In genomic region chr5:149990518-149991376, GRCh38 we compare ENCODE assay signal across 8 cellular contexts. TPM values are rescaled to one million over a fixed set of nuclear protein-coding genes. Genes with fewer than 3 reads are reported as not detected.
DNase-seq lines count a peak whose midpoint lies in the region; ATAC-seq and TF ChIP-seq lines count a peak whose summit lies in the region.

No MANE protein-coding gene starts in this region.

- H3K27me3 ChIP-seq in BJ (ENCODE audit: control insufficient read depth, insufficient read depth, low read length), result no peaks in the 10 kb centered on the region
- no peaks in the 10 kb centered on the region for H3K27me3 ChIP-seq in OCI-LY3 (ENCODE audit: low read depth, low read length)

- no peaks in the 10 kb centered on the region for H3K4me1 ChIP-seq in OCI-LY3 (ENCODE audit: low read length)

- ATAC-seq in GM19395 (IDR thresholded peaks at IDR 0.05; ENCODE audit: unreplicated experiment), result peak; percentile 75
- peak; percentile 82 to 85 for ATAC-seq in naive thymus-derived CD8-positive, alpha-beta T cell
- peak; percentile 84 for ATAC-seq in stimulated activated naive CD8-positive, alpha-beta T cell treated with anti-CD3 and anti-CD28 coated beads, Interleukin-15, amount 100 ng/mL, for 72 hours

- H3K9me3 Mint-ChIP-seq in naive thymus-derived CD8-positive, alpha-beta T cell, result no peaks in the 10 kb centered on the region
- H3K9me3 Mint-ChIP-seq in stimulated activated naive CD8-positive, alpha-beta T cell treated with anti-CD3 and anti-CD28 coated beads, Interleukin-15, amount 100 ng/mL, for 72 hours, result no peaks in the 10 kb centered on the region

- CTCF ChIA-PET in BJ (lab: Yijun Ruan, JAX), result interaction anchor here (0.6 to 6.1 kb wide), 37 partner anchors 8 to 372 kb away, joined by 3 to 286 read pairs (median 5); partner anchors contain the start of genes HMGXB3 and TIGD6

- H3K9ac ChIP-seq in OCI-LY3 (ENCODE audit: low read length), result no peak overlapping the region

- DNase-seq in BJ (ENCODE audit: low read depth) (no peak), HuH-7.5 (ENCODE audit: low spot score) (peak; percentile 45), activated T-cell treated with anti-CD3 and anti-CD28 coated beads for 1 hour (ENCODE audit: low read depth) (peak; percentile 59), erythroblast (lab: John Stamatoyannopoulos, UW) (peak; percentile 79 to 90)
- DNase-seq in naive thymus-derived CD8-positive, alpha-beta T cell, result peak; percentile 39 to 84 (median 58)
- DNase-seq in stimulated activated naive CD8-positive, alpha-beta T cell treated with anti-CD3 and anti-CD28 coated beads, Interleukin-15, amount 100 ng/mL, for 72 hours, result peak; percentile 51 to 63

- H3K4me2 ChIP-seq in OCI-LY3 (ENCODE audit: low read length), result no peak overlapping the region

- H3K4me3 ChIP-seq in BJ (ENCODE audit: low read depth, low read length), result no peak overlapping the region
- no peak overlapping the region for H3K4me3 ChIP-seq in OCI-LY3 (ENCODE audit: low read length)

- peaks cover 0 to 9% (median 0%) of the 10 kb centered on the region in 3 donors for H3K36me3 Mint-ChIP-seq in naive thymus-derived CD8-positive, alpha-beta T cell

- peaks cover 0 to 2% (median 0%) of the 10 kb centered on the region in 4 donors for H3K4me1 Mint-ChIP-seq in naive thymus-derived CD8-positive, alpha-beta T cell
- no peaks in the 10 kb centered on the region for H3K4me1 Mint-ChIP-seq in stimulated activated naive CD8-positive, alpha-beta T cell treated with anti-CD3 and anti-CD28 coated beads, Interleukin-15, amount 100 ng/mL, for 72 hours

- H3K9me3 ChIP-seq in OCI-LY3 (ENCODE audit: insufficient read depth, low read length), result no peaks in the 10 kb centered on the region

- peak; percentile 12 for TF ChIP-seq POLR2A in erythroblast (IDR thresholded peaks at IDR 0.05; ENCODE audit: low read length)

- no peaks in the 10 kb centered on the region for H3K79me2 ChIP-seq in OCI-LY3 (ENCODE audit: low read length)

- TF ChIP-seq CTCF in BJ (IDR thresholded peaks at IDR 0.05; ENCODE audit: insufficient read depth, low read depth, low read length) (peak; percentile 92), OCI-LY3 (IDR thresholded peaks at IDR 0.05; ENCODE audit: low read depth, low read length) (peak; percentile 78)

- H3K27ac ChIP-seq in OCI-LY3 (ENCODE audit: low read length), result no peak overlapping the region

- no peak overlapping the region for H3K4me3 Mint-ChIP-seq in naive thymus-derived CD8-positive, alpha-beta T cell
- no peak overlapping the region for H3K4me3 Mint-ChIP-seq in stimulated activated naive CD8-positive, alpha-beta T cell treated with anti-CD3 and anti-CD28 coated beads, Interleukin-15, amount 100 ng/mL, for 72 hours

- no peak overlapping the region for H2AFZ ChIP-seq in OCI-LY3 (ENCODE audit: low read depth, low read length)

- no peaks in the 10 kb centered on the region for H4K20me1 ChIP-seq in OCI-LY3 (ENCODE audit: insufficient read depth, low read length)

- H3K27ac Mint-ChIP-seq in naive thymus-derived CD8-positive, alpha-beta T cell, result no peak overlapping the region
- H3K27ac Mint-ChIP-seq in stimulated activated naive CD8-positive, alpha-beta T cell treated with anti-CD3 and anti-CD28 coated beads, Interleukin-15, amount 100 ng/mL, for 72 hours, result no peak overlapping the region

- POLR2A ChIA-PET in BJ (lab: Charles Lee), result no interaction called here
- POLR2A ChIA-PET in naive thymus-derived CD8-positive, alpha-beta T cell (lab: Charles Lee), result interaction anchor here (1.0 kb wide), 1 partner anchor 10 kb away, joined by 5 read pairs; the partner anchor contains the start of genes HMGXB3 and TIGD6

- H3K36me3 ChIP-seq in BJ (ENCODE audit: control insufficient read depth, insufficient read depth, low read length) (no peaks in the 10 kb centered on the region), OCI-LY3 (replicated peaks; ENCODE audit: low read depth, low read length) (no peaks in the 10 kb centered on the region)

- no peaks in the 10 kb centered on the region for H3K27me3 Mint-ChIP-seq in naive thymus-derived CD8-positive, alpha-beta T cell
- H3K27me3 Mint-ChIP-seq in stimulated activated naive CD8-positive, alpha-beta T cell treated with anti-CD3 and anti-CD28 coated beads, Interleukin-15, amount 100 ng/mL, for 72 hours, result no peaks in the 10 kb centered on the region

RNA-seq across cellular contexts. Expression of gene TIGD6, which starts 9.7 kb away (rescaled TPM):
- polyA plus RNA-seq in BJ (2011; rRNA removed), result 4.6 and 6.7 TPM in 2 replicates
- 6.1 and 6.3 TPM in 2 replicates for polyA minus RNA-seq in BJ (2011; rRNA and poly(A)+ RNA removed)
- total RNA-seq in naive thymus-derived CD8-positive, alpha-beta T cell, result 1 to 10 TPM; 6.0 to 6.3 TPM
- polyA plus RNA-seq in naive thymus-derived CD8-positive, alpha-beta T cell, result 1 to 10 TPM; 2.7 to 4.5 (median 3.6) TPM

RNA-seq across cellular contexts. Expression of gene HMGXB3, which starts 9.8 kb away (rescaled TPM):
- 33.4 and 39.0 TPM in 2 replicates for polyA plus RNA-seq in BJ (2011; rRNA removed)
- polyA minus RNA-seq in BJ (2011; rRNA and poly(A)+ RNA removed), result 37.4 and 52.1 TPM in 2 replicates
- 10 to 100 TPM; 33.8 to 36.5 TPM for total RNA-seq in naive thymus-derived CD8-positive, alpha-beta T cell
- 10 to 100 TPM in 1 of 3 donors, 1 to 10 TPM in 2; 4.6 to 13.1 (median 6.1) TPM for polyA plus RNA-seq in naive thymus-derived CD8-positive, alpha-beta T cell

RNA-seq across cellular contexts. Expression of gene SLC26A2, which starts 30.2 kb away (rescaled TPM):
- 3.3 and 7.6 TPM in 2 replicates for polyA plus RNA-seq in BJ (2011; rRNA removed)
- 9.5 and 11.5 TPM in 2 replicates for polyA minus RNA-seq in BJ (2011; rRNA and poly(A)+ RNA removed)
- 10 to 100 TPM; 14.7 to 16.9 TPM for total RNA-seq in naive thymus-derived CD8-positive, alpha-beta T cell
- 1 to 10 TPM; 2.5 to 3.0 (median 2.6) TPM for polyA plus RNA-seq in naive thymus-derived CD8-positive, alpha-beta T cell

RNA-seq across cellular contexts. Expression of gene PDE6A, which starts 46.2 kb away (rescaled TPM):
- not detected in 2 replicates for polyA plus RNA-seq in BJ (2011; rRNA removed)
- not detected in 2 replicates for polyA minus RNA-seq in BJ (2011; rRNA and poly(A)+ RNA removed)
- total RNA-seq in naive thymus-derived CD8-positive, alpha-beta T cell, result not detected
- not detected for polyA plus RNA-seq in naive thymus-derived CD8-positive, alpha-beta T cell
